ENCODE assay signal across 8 cellular contexts in genomic region chr17:2043785-2044184, GRCh38. TPM values are rescaled to one million over a fixed set of nuclear protein-coding genes. Genes with fewer than 3 reads are reported as not detected.
DNase-seq lines count a peak whose midpoint lies in the region; ATAC-seq and TF ChIP-seq lines count a peak whose summit lies in the region.

No MANE protein-coding gene starts in this region.

- H3K27ac ChIP-seq in epithelial cell of prostate (peak overlapping the region; percentile 78), gastrocnemius medialis (peak overlapping the region; percentile 10 to 97 (median 50)), left lung (peak overlapping the region in 1 of 2 donors; percentile 28)

- intact Hi-C loops in gastrocnemius medialis (cut with DNase I; ENCODE audit: low total_unique reads), result loop anchor here (10.0 kb wide), 1 partner anchor 469 kb away; no protein-coding TSS in a partner anchor
- intact Hi-C loops in left lung (cut with DNase I), result no loop called here
- intact Hi-C loops in left colon (cut with DNase I, micrococcal nuclease), result no loop called here

- H3K9me3 Mint-ChIP-seq in T-helper 2 cell treated with Interferon-gamma antibody and Interleukin-4, amounts not matched to agents 5 μg/mL and 100 μg/mL, for 36 hours, result no peaks in the 10 kb centered on the region

- in situ Hi-C loops in gastrocnemius medialis (cut with MboI; ENCODE audit: low sequenced_read_pairs in 4 of 4), result loop anchor here (25.0 kb wide), 2 partner anchors 356 to 381 kb away; partner anchors contain the start of gene PRPF8 (in 1 of the 4)

- H3K4me3 ChIP-seq in gastrocnemius medialis (no peak overlapping the region), left lung (no peak overlapping the region)

- H3K4me1 Mint-ChIP-seq in T-helper 2 cell treated with Interferon-gamma antibody and Interleukin-4, amounts not matched to agents 5 μg/mL and 100 μg/mL, for 36 hours (ENCODE audit: low read depth), result peaks cover 15% of the 10 kb centered on the region
- peaks cover 14% of the 10 kb centered on the region for H3K4me1 Mint-ChIP-seq in T-helper 17 cell

- H3K27me3 Mint-ChIP-seq in T-helper 2 cell treated with Interferon-gamma antibody and Interleukin-4, amounts not matched to agents 5 μg/mL and 100 μg/mL, for 36 hours (ENCODE audit: low read depth), result no peaks in the 10 kb centered on the region
- H3K27me3 Mint-ChIP-seq in T-helper 17 cell, result no peaks in the 10 kb centered on the region

- DNase-seq in T-helper 2 cell treated with Interferon-gamma antibody and Interleukin-4, amounts not matched to agents 5 μg/mL and 100 μg/mL, for 36 hours (ENCODE audit: low spot score), result no peak
- no peak for DNase-seq in T-helper 2 cell
- no peak for DNase-seq in T-helper 17 cell
- DNase-seq in epithelial cell of prostate (ENCODE audit: low read depth, low spot score), result peak; percentile 40
- no peak for DNase-seq in gastrocnemius medialis
- no peak for DNase-seq in left lung
- DNase-seq in left colon, result no peak

- peak overlapping the region; percentile 94 for H3K4me3 Mint-ChIP-seq in T-helper 2 cell treated with Interferon-gamma antibody and Interleukin-4, amounts not matched to agents 5 μg/mL and 100 μg/mL, for 36 hours
- no peak overlapping the region for H3K4me3 Mint-ChIP-seq in T-helper 17 cell

- no peaks in the 10 kb centered on the region for H3K9me3 ChIP-seq in T-helper 17 cell (ENCODE audit: control insufficient read depth, low read length, poor library complexity, severe bottlenecking)
- no peaks in the 10 kb centered on the region for H3K9me3 ChIP-seq in gastrocnemius medialis
- no peaks in the 10 kb centered on the region for H3K9me3 ChIP-seq in left lung

- peaks cover 19% of the 10 kb centered on the region for H3K36me3 Mint-ChIP-seq in T-helper 2 cell treated with Interferon-gamma antibody and Interleukin-4, amounts not matched to agents 5 μg/mL and 100 μg/mL, for 36 hours (ENCODE audit: low read depth)
- H3K36me3 Mint-ChIP-seq in T-helper 17 cell (ENCODE audit: low read depth), result no peaks in the 10 kb centered on the region

- H3K27ac Mint-ChIP-seq in T-helper 2 cell treated with Interferon-gamma antibody and Interleukin-4, amounts not matched to agents 5 μg/mL and 100 μg/mL, for 36 hours, result no peak overlapping the region
- peak overlapping the region; percentile 95 for H3K27ac Mint-ChIP-seq in T-helper 17 cell

- TF ChIP-seq POLR2A in gastrocnemius medialis (IDR thresholded peaks at IDR 0.05), result no peak

- peaks cover 0 to 23% of the 10 kb centered on the region in 2 donors for H3K36me3 ChIP-seq in gastrocnemius medialis
- H3K36me3 ChIP-seq in left lung, result peaks cover 0 to 25% of the 10 kb centered on the region in 2 donors

- TF ChIP-seq CTCF in gastrocnemius medialis (IDR thresholded peaks at IDR 0.05 in 4 of 5, conservative IDR thresholded peaks at IDR 0.05 in 1 of 5) (no peak), left lung (IDR thresholded peaks at IDR 0.05) (no peak)

- peaks cover 0 to 6% (median 5%) of the 10 kb centered on the region in 3 donors for H3K27me3 ChIP-seq in gastrocnemius medialis
- H3K27me3 ChIP-seq in left lung, result peaks cover 0 to 8% of the 10 kb centered on the region in 2 donors

- H3K4me1 ChIP-seq in gastrocnemius medialis, result peaks cover 27 to 28% of the 10 kb centered on the region in 2 donors
- H3K4me1 ChIP-seq in left lung, result peaks cover 1 to 37% of the 10 kb centered on the region in 2 donors

- ATAC-seq in T-helper 17 cell, result no peak
- no peak for ATAC-seq in gastrocnemius medialis
- no peak for ATAC-seq in left lung
- ATAC-seq in GM21528 (IDR thresholded peaks at IDR 0.05; ENCODE audit: low FRiP score, unreplicated experiment), result no peak
- ATAC-seq in left colon, result no peak

RNA-seq across cellular contexts. Expression of gene OVCA2, which starts 2.0 kb away (rescaled TPM):
- total RNA-seq in T-helper 17 cell (10 to 100 TPM; 28.4 to 35.2 TPM), gastrocnemius medialis (10 to 100 TPM; 12.6 to 50.2 (median 34.4) TPM), left lung (10 to 100 TPM; 26.1 to 28.7 TPM), left colon (10 to 100 TPM; 39.2 to 39.7 TPM)

RNA-seq across cellular contexts. Expression of gene HIC1, which starts 11.1 kb away (rescaled TPM):
- total RNA-seq in T-helper 17 cell (1 to 10 TPM; 4.6 to 8.1 TPM), gastrocnemius medialis (1 to 10 TPM; 4.6 to 9.6 (median 6.9) TPM), left lung (10 to 100 TPM; 25.5 to 28.2 TPM), left colon (10 to 100 TPM in 1 of 2 donors, 1 to 10 TPM in 1; 4.8 to 12.8 TPM)

RNA-seq across cellular contexts. Expression of gene DPH1, which starts 13.8 kb away (rescaled TPM):
- total RNA-seq in T-helper 17 cell, result 10 to 100 TPM; 85.1 to 92.6 TPM
- total RNA-seq in gastrocnemius medialis, result 10 to 100 TPM; 47.2 to 59.9 (median 57.7) TPM
- total RNA-seq in left lung, result 10 to 100 TPM; 30.7 to 36.0 TPM
- 10 to 100 TPM; 31.2 to 35.1 TPM for total RNA-seq in left colon

RNA-seq across cellular contexts. Expression of gene RTN4RL1, which starts 18.7 kb away (rescaled TPM):
- total RNA-seq in T-helper 17 cell (under 1 TPM; 0.21 to 0.90 TPM), gastrocnemius medialis (1 to 10 TPM in 2 of 4 donors, under 1 TPM in 2; 0.31 to 1.7 (median 1.2) TPM), left lung (1 to 10 TPM; 2.7 to 5.1 TPM), left colon (under 1 TPM; 0.15 to 0.36 TPM)
